In the genomic region with DNA sequence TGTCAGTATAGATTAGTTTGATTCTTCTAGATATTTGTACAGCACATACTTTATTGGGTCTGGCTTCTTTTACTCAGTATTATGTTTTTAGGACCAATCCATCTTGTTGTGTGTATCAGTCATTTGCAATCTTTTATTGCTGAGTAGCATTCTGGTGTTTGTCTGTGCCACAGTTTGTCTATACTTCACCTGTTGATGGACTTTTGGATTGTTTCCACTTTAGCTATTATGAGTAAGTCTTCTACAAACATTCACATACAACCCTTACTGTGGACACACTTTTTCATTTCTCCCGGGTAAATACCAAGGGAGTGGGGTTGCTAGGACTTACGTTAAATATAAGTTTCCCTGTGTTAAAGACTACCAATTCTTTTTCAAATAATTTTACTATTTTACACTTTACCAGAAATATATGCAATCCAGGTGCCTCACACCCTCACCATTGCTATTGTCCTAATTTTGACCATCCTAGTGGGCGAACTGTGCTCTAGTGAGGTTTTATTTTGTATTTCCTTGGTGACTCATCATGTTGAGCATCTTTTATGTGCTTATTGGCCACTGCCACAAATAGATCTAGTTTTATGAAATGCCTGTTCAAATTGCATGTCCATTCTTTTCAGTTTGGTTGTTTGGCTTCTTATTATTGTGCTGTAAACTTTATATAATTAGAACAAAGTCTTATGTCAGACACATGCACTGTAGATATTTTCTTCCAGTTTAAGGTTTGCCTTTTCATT, we compare ENCODE assay signal across 1 cellular context.
TF ChIP-seq lines count a peak whose summit lies in the region.

No MANE protein-coding gene starts in this region.

TF ChIP-seq in GM12878, 131 proteins besides CTCF, POLR2A, EP300 and RAD21 (continued from another document):
- TF ChIP-seq, protein P1, sequence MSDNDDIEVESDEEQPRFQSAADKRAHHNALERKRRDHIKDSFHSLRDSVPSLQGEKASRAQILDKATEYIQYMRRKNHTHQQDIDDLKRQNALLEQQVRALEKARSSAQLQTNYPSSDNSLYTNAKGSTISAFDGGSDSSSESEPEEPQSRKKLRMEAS (IDR thresholded peaks at IDR 0.05; ENCODE audit: low read depth, low read length): no peak
- no peak for TF ChIP-seq FOXM1 (IDR thresholded peaks at IDR 0.05; ENCODE audit: low read depth, low read length)
- TF ChIP-seq, protein P2, sequence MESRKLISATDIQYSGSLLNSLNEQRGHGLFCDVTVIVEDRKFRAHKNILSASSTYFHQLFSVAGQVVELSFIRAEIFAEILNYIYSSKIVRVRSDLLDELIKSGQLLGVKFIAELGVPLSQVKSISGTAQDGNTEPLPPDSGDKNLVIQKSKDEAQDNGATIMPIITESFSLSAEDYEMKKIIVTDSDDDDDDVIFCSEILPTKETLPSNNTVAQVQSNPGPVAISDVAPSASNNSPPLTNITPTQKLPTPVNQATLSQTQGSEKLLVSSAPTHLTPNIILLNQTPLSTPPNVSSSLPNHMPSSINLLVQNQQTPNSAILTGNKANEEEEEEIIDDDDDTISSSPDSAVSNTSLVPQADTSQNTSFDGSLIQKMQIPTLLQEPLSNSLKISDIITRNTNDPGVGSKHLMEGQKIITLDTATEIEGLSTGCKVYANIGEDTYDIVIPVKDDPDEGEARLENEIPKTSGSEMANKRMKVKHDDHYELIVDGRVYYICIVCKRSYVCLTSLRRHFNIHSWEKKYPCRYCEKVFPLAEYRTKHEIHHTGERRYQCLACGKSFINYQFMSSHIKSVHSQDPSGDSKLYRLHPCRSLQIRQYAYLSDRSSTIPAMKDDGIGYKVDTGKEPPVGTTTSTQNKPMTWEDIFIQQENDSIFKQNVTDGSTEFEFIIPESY (IDR thresholded peaks at IDR 0.05): no peak
- no peak for TF ChIP-seq NRF1 (conservative IDR thresholded peaks at IDR 0.05; ENCODE audit: low read depth, low read length)
- TF ChIP-seq ZNF207 (IDR thresholded peaks at IDR 0.05; ENCODE audit: borderline replicate concordance): no peak
- no peak for TF ChIP-seq CEBPB (IDR thresholded peaks at IDR 0.05; ENCODE audit: borderline replicate concordance in 1 of 2, low read depth in 2 of 2, low read length in 2 of 2)
- TF ChIP-seq ZNF24 (IDR thresholded peaks at IDR 0.05): no peak
- TF ChIP-seq EZH2 (IDR thresholded peaks at IDR 0.05; ENCODE audit: borderline replicate concordance, control insufficient read depth, low read depth, low read length): no peak
- TF ChIP-seq, protein P3, sequence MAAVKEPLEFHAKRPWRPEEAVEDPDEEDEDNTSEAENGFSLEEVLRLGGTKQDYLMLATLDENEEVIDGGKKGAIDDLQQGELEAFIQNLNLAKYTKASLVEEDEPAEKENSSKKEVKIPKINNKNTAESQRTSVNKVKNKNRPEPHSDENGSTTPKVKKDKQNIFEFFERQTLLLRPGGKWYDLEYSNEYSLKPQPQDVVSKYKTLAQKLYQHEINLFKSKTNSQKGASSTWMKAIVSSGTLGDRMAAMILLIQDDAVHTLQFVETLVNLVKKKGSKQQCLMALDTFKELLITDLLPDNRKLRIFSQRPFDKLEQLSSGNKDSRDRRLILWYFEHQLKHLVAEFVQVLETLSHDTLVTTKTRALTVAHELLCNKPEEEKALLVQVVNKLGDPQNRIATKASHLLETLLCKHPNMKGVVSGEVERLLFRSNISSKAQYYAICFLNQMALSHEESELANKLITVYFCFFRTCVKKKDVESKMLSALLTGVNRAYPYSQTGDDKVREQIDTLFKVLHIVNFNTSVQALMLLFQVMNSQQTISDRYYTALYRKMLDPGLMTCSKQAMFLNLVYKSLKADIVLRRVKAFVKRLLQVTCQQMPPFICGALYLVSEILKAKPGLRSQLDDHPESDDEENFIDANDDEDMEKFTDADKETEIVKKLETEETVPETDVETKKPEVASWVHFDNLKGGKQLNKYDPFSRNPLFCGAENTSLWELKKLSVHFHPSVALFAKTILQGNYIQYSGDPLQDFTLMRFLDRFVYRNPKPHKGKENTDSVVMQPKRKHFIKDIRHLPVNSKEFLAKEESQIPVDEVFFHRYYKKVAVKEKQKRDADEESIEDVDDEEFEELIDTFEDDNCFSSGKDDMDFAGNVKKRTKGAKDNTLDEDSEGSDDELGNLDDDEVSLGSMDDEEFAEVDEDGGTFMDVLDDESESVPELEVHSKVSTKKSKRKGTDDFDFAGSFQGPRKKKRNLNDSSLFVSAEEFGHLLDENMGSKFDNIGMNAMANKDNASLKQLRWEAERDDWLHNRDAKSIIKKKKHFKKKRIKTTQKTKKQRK (IDR thresholded peaks at IDR 0.05; ENCODE audit: low read depth, low read length): no peak
- TF ChIP-seq CREB1 (IDR thresholded peaks at IDR 0.05; ENCODE audit: low read depth): no peak
- TF ChIP-seq STAT3 (IDR thresholded peaks at IDR 0.05; ENCODE audit: low read depth, low read length): no peak
- no peak for TF ChIP-seq TBL1XR1 (IDR thresholded peaks at IDR 0.05; ENCODE audit: low read depth, low read length)
- no peak for TF ChIP-seq HDAC2 (IDR thresholded peaks at IDR 0.05)
- TF ChIP-seq NR2C1 (IDR thresholded peaks at IDR 0.05): no peak
